Comparison of ENCODE assay signal across 23 cellular contexts in the genomic region with DNA sequence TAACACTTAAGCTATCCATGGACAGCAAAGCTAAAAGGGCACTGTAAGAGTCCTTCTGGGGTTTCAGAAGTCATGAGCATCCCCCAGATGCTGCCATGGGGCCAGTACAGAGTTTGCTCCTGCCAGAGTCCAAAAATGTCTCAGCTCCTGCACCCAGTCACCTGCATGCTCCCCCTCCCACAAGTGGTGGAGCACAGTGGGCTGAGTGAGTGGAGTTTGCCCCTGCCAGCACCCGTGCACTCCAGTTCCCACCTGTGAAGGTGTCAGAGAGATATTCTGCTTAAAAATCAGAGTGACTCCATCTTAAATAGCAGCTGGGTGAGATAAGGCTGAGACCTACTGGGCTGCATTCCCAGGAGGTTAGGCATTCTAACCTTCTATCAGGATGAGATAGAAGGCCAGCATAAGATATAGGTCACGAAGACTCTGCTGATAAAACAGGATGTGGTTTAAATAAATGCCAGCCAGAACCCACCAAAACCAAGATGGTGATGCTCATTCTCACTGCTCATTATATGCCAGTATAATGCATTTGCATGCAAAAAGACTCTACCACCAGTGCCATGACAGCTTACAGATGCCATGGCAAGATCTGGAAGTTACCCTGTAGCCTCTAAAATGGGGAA.
DNase-seq lines count a peak whose midpoint lies in the region; ATAC-seq, FAIRE-seq and TF ChIP-seq lines count a peak whose summit lies in the region.
"Had no signal": no experiment of that assay in that cellular context is flagged by ENCODE, and none has a peak within 500 bp of the region (broad histone marks: within the 10 kb centered on the region; RNA-seq: fewer than 3 reads in every experiment).

No MANE protein-coding gene starts in this region.

- no peaks in the 10 kb centered on the region for H3K9me2 ChIP-seq in PC-9 (ENCODE audit: insufficient read depth)

- DNase-seq in GF-D8 (lab: John Stamatoyannopoulos, UW) (peak; percentile 13), NCI-H226 (peak; percentile 96), bronchial epithelial cell (ENCODE audit: low read depth) (peak; percentile 45), PC-9 (no peak), NCI-H187 treated with DMSO at 0.1 percent for 48 hours (lab: John Stamatoyannopoulos, UW) (no peak), NCI-H1417 (lab: John Stamatoyannopoulos, UW) (no peak)
- no peak for DNase-seq in stimulated activated naive B cell treated with anti-CD40 and anti-IgM and Interleukin-4, amounts not matched to agents 10 μg/mL and 1 μg/mL and 100 μg/mL, for 72 hours
- DNase-seq: activated CD4-positive, alpha-beta T cell treated with anti-CD3 and anti-CD28 coated beads, Interleukin-2, amount 50 U/mL, for 48 hours; activated gamma-delta T cell; activated T-cell treated with anti-CD3 and anti-CD28 coated beads for 4 hours; adrenal gland; cortex of kidney; kidney glomerular epithelial cell; mammary epithelial cell; NCI-H1694; NCI-H748 treated with DMSO at 0.1 percent for 48 hours; stimulated activated CD4-positive, alpha-beta T cell treated with anti-CD3 and anti-CD28 coated beads, Interleukin-1b, Interleukin-23, amount 100 ng/mL, for 48 hours had no signal

- no peaks in the 10 kb centered on the region for H3K9me3 ChIP-seq in PC-9 (ENCODE audit: insufficient read depth, low read depth)
- H3K9me3 ChIP-seq: adrenal gland, thoracic aorta had no signal

- no peaks in the 10 kb centered on the region for H4K20me1 ChIP-seq in PC-9 (ENCODE audit: insufficient read depth)

- no peaks in the 10 kb centered on the region for H3F3A ChIP-seq in PC-9 (ENCODE audit: insufficient read depth, low read depth)

- no peak overlapping the region for H3K4me3 Mint-ChIP-seq in stimulated activated naive B cell treated with anti-CD40 and anti-IgM and Interleukin-4, amounts not matched to agents 10 μg/mL and 1 μg/mL and 100 μg/mL, for 72 hours
- H3K4me3 Mint-ChIP-seq: stimulated activated memory B cell treated with anti-CD40 and anti-IgM and Interleukin-4, amounts not matched to agents 10 μg/mL and 1 μg/mL and 100 μg/mL, for 72 hours had no signal

- intact Hi-C loops in PC-9 (cut with micrococcal nuclease; ENCODE audit: unreplicated experiment) = no loop called here

- CTCF ChIA-PET in PC-9 (lab: Charles Lee) = no interaction called here

- H3K36me3 ChIP-seq in bronchial epithelial cell (ENCODE audit: control insufficient read depth, insufficient read depth, low read length) (no peaks in the 10 kb centered on the region), PC-9 (ENCODE audit: low read depth) (no peaks in the 10 kb centered on the region)
- H3K36me3 ChIP-seq: adrenal gland, thoracic aorta had no signal

- peaks cover 17 to 27% of the 10 kb centered on the region in 2 donors for H3K27me3 Mint-ChIP-seq in stimulated activated naive B cell treated with anti-CD40 and anti-IgM and Interleukin-4, amounts not matched to agents 10 μg/mL and 1 μg/mL and 100 μg/mL, for 72 hours

- no peak overlapping the region for H3K27ac ChIP-seq in PC-9
- H3K27ac ChIP-seq: adrenal gland, skin epidermis, thoracic aorta, VCaP had no signal

- no peaks in the 10 kb centered on the region for H3K9me3 Mint-ChIP-seq in stimulated activated naive B cell treated with anti-CD40 and anti-IgM and Interleukin-4, amounts not matched to agents 10 μg/mL and 1 μg/mL and 100 μg/mL, for 72 hours
- H3K9me3 Mint-ChIP-seq: stimulated activated memory B cell treated with anti-CD40 and anti-IgM and Interleukin-4, amounts not matched to agents 10 μg/mL and 1 μg/mL and 100 μg/mL, for 72 hours had no signal

- no peak overlapping the region for H2AFZ ChIP-seq in PC-9

- BruUV-seq in PC-9 (replicated peaks; lab: Mats Ljungman, UMichigan) = no TSS peak

- H3K4me2 ChIP-seq in PC-9 = no peak overlapping the region

- no peaks in the 10 kb centered on the region for H3K36me3 Mint-ChIP-seq in stimulated activated naive B cell treated with anti-CD40 and anti-IgM and Interleukin-4, amounts not matched to agents 10 μg/mL and 1 μg/mL and 100 μg/mL, for 72 hours
- H3K36me3 Mint-ChIP-seq: stimulated activated memory B cell treated with anti-CD40 and anti-IgM and Interleukin-4, amounts not matched to agents 10 μg/mL and 1 μg/mL and 100 μg/mL, for 72 hours had no signal

- H3K4me1 Mint-ChIP-seq in stimulated activated naive B cell treated with anti-CD40 and anti-IgM and Interleukin-4, amounts not matched to agents 10 μg/mL and 1 μg/mL and 100 μg/mL, for 72 hours = no peaks in the 10 kb centered on the region
- H3K4me1 Mint-ChIP-seq: stimulated activated memory B cell treated with anti-CD40 and anti-IgM and Interleukin-4, amounts not matched to agents 10 μg/mL and 1 μg/mL and 100 μg/mL, for 72 hours had no signal

- FAIRE-seq in bronchial epithelial cell (lab: Jason Lieb, UNC) = no peak
- FAIRE-seq: GM12892, H1 had no signal

- H3K4me3 ChIP-seq in bronchial epithelial cell (ENCODE audit: low read depth, low read length) (no peak overlapping the region), PC-9 (no peak overlapping the region)
- H3K4me3 ChIP-seq: adrenal gland, skin epidermis, thoracic aorta had no signal

- ATAC-seq in stimulated activated naive B cell treated with anti-CD40 and anti-IgM and Interleukin-4, amounts not matched to agents 10 μg/mL and 1 μg/mL and 100 μg/mL, for 72 hours (replicated peaks) = peak; percentile 31 to 42
- ATAC-seq: stimulated activated memory B cell treated with anti-CD40 and anti-IgM and Interleukin-4, amounts not matched to agents 10 μg/mL and 1 μg/mL and 100 μg/mL, for 72 hours had no signal

- TF ChIP-seq CTCF in bronchial epithelial cell (IDR thresholded peaks at IDR 0.05; ENCODE audit: insufficient read depth, low read length, severe bottlenecking) (no peak), PC-9 (conservative IDR thresholded peaks at IDR 0.05) (no peak)

- no peaks in the 10 kb centered on the region for H3K27me3 ChIP-seq in bronchial epithelial cell (ENCODE audit: control insufficient read depth, insufficient read depth, low read length)
- no peaks in the 10 kb centered on the region for H3K27me3 ChIP-seq in PC-9 (ENCODE audit: insufficient read depth, low read depth)
- H3K27me3 ChIP-seq: adrenal gland had no signal

- POLR2A ChIA-PET in PC-9 (lab: Charles Lee; ENCODE audit: unreplicated experiment) = no interaction called here

- no peak overlapping the region for H3K27ac Mint-ChIP-seq in stimulated activated naive B cell treated with anti-CD40 and anti-IgM and Interleukin-4, amounts not matched to agents 10 μg/mL and 1 μg/mL and 100 μg/mL, for 72 hours
- H3K27ac Mint-ChIP-seq: stimulated activated memory B cell treated with anti-CD40 and anti-IgM and Interleukin-4, amounts not matched to agents 10 μg/mL and 1 μg/mL and 100 μg/mL, for 72 hours had no signal

- H3K79me2 ChIP-seq in PC-9 (ENCODE audit: low read depth) = no peaks in the 10 kb centered on the region

- H3K4me1 ChIP-seq in PC-9 (replicated peaks; ENCODE audit: insufficient read depth) = no peaks in the 10 kb centered on the region
- H3K4me1 ChIP-seq: adrenal gland had no signal

Comparison
In these comparisons a context has a peak if more than half of its experiments do, and no peak if none do; other contexts are left out.
1. DNase-seq: peak in GF-D8 (single experiment), NCI-H226 (single experiment) and bronchial epithelial cell (single experiment); none in stimulated activated naive B cell treated with anti-CD40 and anti-IgM and Interleukin-4, amounts not matched to agents 10 μg/mL and 1 μg/mL and 100 μg/mL, for 72 hours (single experiment), PC-9 (0 of 2), NCI-H187 treated with DMSO at 0.1 percent for 48 hours (single experiment) and NCI-H1417 (0 of 3).